ENCODE assay signal across 24 cellular contexts in genomic region chr10:29869593-29869992, GRCh38.
"Had no signal": no experiment of that assay in that cellular context is flagged by ENCODE, and none has a peak within 500 bp of the region (broad histone marks: within the 10 kb centered on the region; RNA-seq: fewer than 3 reads in every experiment).

No MANE protein-coding gene starts in this region.

- H3K36me3 ChIP-seq: brain microvascular endothelial cell, right lobe of liver, upper lobe of left lung, vagina had no signal

- H3K4me1 ChIP-seq: right lobe of liver, vagina had no signal

- H3K4me1 Mint-ChIP-seq: natural killer cell; stimulated activated effector memory CD8-positive, alpha-beta T cell treated with anti-CD3 and anti-CD28 coated beads, Interleukin-12 subunit alpha, Interleukin-12 subunit beta, amount 100 ng/mL, for 72 hours had no signal

- H3K27ac ChIP-seq: brain microvascular endothelial cell, dorsolateral prefrontal cortex, right lobe of liver, skin epidermis, upper lobe of left lung, vagina, VCaP had no signal

- DNase-seq: activated CD4-positive, alpha-beta memory T cell treated with anti-CD3 and anti-CD28 coated beads for 36 hours; activated CD4-positive, alpha-beta T cell treated with anti-CD3 and anti-CD28 coated beads for 4 hours; activated CD8-positive, alpha-beta memory T cell treated with anti-CD3 and anti-CD28 coated beads, Interleukin-2, amount 50 U/mL, for 48 hours; activated naive CD4-positive, alpha-beta T cell; activated T-cell treated with anti-CD3 and anti-CD28 coated beads, Interleukin-2, amount 50 U/mL, for 4 hours; aorta; brain microvascular endothelial cell; dorsolateral prefrontal cortex; effector memory CD4-positive, alpha-beta T cell; head of caudate nucleus; hypothalamus; natural killer cell; posterior cingulate gyrus; right lobe of liver; stimulated activated CD4-positive, alpha-beta T cell treated with anti-CD3 and anti-CD28 coated beads, Interleukin-4, amount 100 ng/mL, for 24 hours; substantia nigra; upper lobe of left lung had no signal

- H3K4me3 Mint-ChIP-seq: activated CD4-positive, alpha-beta memory T cell treated with anti-CD3 and anti-CD28 coated beads for 36 hours; activated naive CD8-positive, alpha-beta T cell; activated T-cell treated with anti-CD3 and anti-CD28 coated beads, Interleukin-2, amount 50 U/mL, for 4 hours; natural killer cell; stimulated activated effector memory CD8-positive, alpha-beta T cell treated with anti-CD3 and anti-CD28 coated beads, Interleukin-12 subunit alpha, Interleukin-12 subunit beta, amount 100 ng/mL, for 72 hours; stimulated activated naive CD8-positive, alpha-beta T cell treated with anti-CD3 and anti-CD28 coated beads, Interleukin-15, Interleukin-2, amounts not matched to agents 100 ng/mL and 50 ng/mL, for 24 hours had no signal

- H3K27me3 Mint-ChIP-seq: activated CD4-positive, alpha-beta memory T cell treated with anti-CD3 and anti-CD28 coated beads for 36 hours; activated naive CD8-positive, alpha-beta T cell; stimulated activated naive CD8-positive, alpha-beta T cell treated with anti-CD3 and anti-CD28 coated beads, Interleukin-15, Interleukin-2, amounts not matched to agents 100 ng/mL and 50 ng/mL, for 24 hours had no signal

- H3K36me3 Mint-ChIP-seq: activated CD4-positive, alpha-beta memory T cell treated with anti-CD3 and anti-CD28 coated beads for 36 hours; activated naive CD8-positive, alpha-beta T cell; natural killer cell; stimulated activated effector memory CD8-positive, alpha-beta T cell treated with anti-CD3 and anti-CD28 coated beads, Interleukin-12 subunit alpha, Interleukin-12 subunit beta, amount 100 ng/mL, for 72 hours had no signal

- H3K9me3 Mint-ChIP-seq: activated CD4-positive, alpha-beta memory T cell treated with anti-CD3 and anti-CD28 coated beads for 36 hours had no signal

- H3K27ac Mint-ChIP-seq: activated CD4-positive, alpha-beta memory T cell treated with anti-CD3 and anti-CD28 coated beads for 36 hours; activated naive CD8-positive, alpha-beta T cell; natural killer cell; stimulated activated effector memory CD8-positive, alpha-beta T cell treated with anti-CD3 and anti-CD28 coated beads, Interleukin-12 subunit alpha, Interleukin-12 subunit beta, amount 100 ng/mL, for 72 hours; stimulated activated naive CD8-positive, alpha-beta T cell treated with anti-CD3 and anti-CD28 coated beads, Interleukin-15, Interleukin-2, amounts not matched to agents 100 ng/mL and 50 ng/mL, for 24 hours had no signal

- H3K4me3 ChIP-seq: coronary artery, dorsolateral prefrontal cortex, right lobe of liver, skin epidermis, upper lobe of left lung, vagina had no signal

- H3K9me3 ChIP-seq: right lobe of liver, upper lobe of left lung, vagina had no signal

- H3K27me3 ChIP-seq: brain microvascular endothelial cell, dorsolateral prefrontal cortex, right lobe of liver, upper lobe of left lung, vagina had no signal
